Comparison of ENCODE assay signal across 20 cellular contexts in the genomic region with DNA sequence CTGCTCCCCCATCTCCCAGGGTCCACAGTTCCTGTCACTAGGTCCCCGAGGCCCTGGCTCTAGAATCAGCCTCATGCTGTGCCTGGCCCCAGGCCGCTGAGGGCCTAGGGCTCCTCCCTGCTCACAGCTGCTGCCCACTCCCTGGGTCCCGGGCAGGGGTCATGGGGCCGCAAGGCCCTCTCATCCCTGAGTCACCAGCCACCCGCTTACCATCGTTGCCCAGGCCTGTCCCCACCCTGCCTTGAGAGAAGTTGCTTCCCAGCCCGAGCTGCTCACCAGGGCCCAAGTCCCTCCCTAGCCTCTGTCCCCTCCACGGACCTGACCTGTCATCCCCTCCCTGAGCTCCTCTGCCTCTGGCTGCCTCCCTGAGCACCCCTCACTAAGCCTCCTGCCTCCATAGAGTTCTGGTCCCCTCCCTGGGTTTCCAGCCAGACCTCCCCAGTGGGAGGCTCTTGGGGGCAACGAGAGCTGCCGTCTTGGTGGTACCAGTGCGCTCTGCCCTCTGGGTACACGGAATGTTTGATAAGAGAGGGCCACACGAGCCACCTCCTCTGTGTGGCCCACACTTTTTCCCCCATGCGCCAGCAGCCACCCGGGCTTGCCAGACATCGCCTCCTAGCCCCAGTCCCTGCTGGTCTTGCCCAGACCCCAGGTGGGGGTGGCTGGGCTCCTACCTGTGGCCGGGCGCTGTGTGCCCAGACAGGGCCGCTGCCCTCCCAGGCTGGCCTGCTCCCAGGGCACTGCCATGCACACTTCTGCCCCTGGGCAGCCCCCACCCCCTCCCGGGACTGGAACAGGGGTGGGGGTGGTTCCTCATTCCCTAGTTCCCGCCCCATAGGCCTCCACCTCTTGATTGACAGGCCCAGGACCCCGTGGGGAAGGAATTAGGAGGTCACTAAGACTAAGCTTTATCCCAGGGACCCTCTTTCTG. TPM values are rescaled to one million over a fixed set of nuclear protein-coding genes. Genes with fewer than 3 reads are reported as not detected.
DNase-seq lines count a peak whose midpoint lies in the region; ATAC-seq, FAIRE-seq and TF ChIP-seq lines count a peak whose summit lies in the region.
"Had no signal": no experiment of that assay in that cellular context is flagged by ENCODE, and none has a peak within 500 bp of the region (broad histone marks: within the 10 kb centered on the region; RNA-seq: fewer than 3 reads in every experiment).

No MANE protein-coding gene starts in this region.

- TF ChIP-seq RAD21 in IMR-90 (IDR thresholded peaks at IDR 0.05; ENCODE audit: low read length) = no peak

- H4K91ac ChIP-seq in IMR-90 (ENCODE audit: insufficient read depth, low read depth, low read length) = no peak overlapping the region

- H4K20me1 ChIP-seq in IMR-90 (ENCODE audit: insufficient read depth, low read length) = no peaks in the 10 kb centered on the region; the same call in 1 of the 2 replicates

- no peak overlapping the region for H3K56ac ChIP-seq in IMR-90 (ENCODE audit: extremely low read depth, insufficient read depth, low read length)

- H3K23ac ChIP-seq in IMR-90 (ENCODE audit: low read depth, low read length) = no peak overlapping the region

- H3K4ac ChIP-seq in IMR-90 (ENCODE audit: low read depth, low read length) = no peak overlapping the region

- H3K9ac ChIP-seq in IMR-90 (ENCODE audit: low read depth, low read length) (no peak overlapping the region), kidney (ENCODE audit: low read length in 2 of 2) (no peak overlapping the region)

- H3K27ac ChIP-seq in IMR-90 (ENCODE audit: insufficient read depth, low read length) (no peak overlapping the region), body of pancreas (no peak overlapping the region), kidney (ENCODE audit: low read depth in 2 of 2, low read length in 2 of 2) (no peak overlapping the region)

- H2AK9ac ChIP-seq in IMR-90 (replicated peaks; ENCODE audit: low read depth, low read length, poor library complexity) = peak overlapping the region; percentile 66

- FAIRE-seq in kidney (lab: Jason Lieb, UNC) = no peak
- FAIRE-seq: GM12891 had no signal

- H3K9me3 ChIP-seq in IMR-90 (ENCODE audit: control insufficient read depth, insufficient read depth, low read length) = no peaks in the 10 kb centered on the region
- H3K9me3 ChIP-seq in body of pancreas = no peaks in the 10 kb centered on the region
- no peaks in the 10 kb centered on the region for H3K9me3 ChIP-seq in kidney (ENCODE audit: control insufficient read depth in 1 of 2, low read length in 2 of 2)

- H2BK120ac ChIP-seq in IMR-90 (ENCODE audit: low read depth, low read length) = no peak overlapping the region

- no peak overlapping the region for H3K4me2 ChIP-seq in IMR-90 (ENCODE audit: low read depth, low read length)
- H3K4me2 ChIP-seq: smooth muscle cell had no signal

- TF ChIP-seq POLR2A in IMR-90 (IDR thresholded peaks at IDR 0.05; ENCODE audit: low read depth, low read length) (no peak), body of pancreas (IDR thresholded peaks at IDR 0.05) (no peak)

- H3K4me1 ChIP-seq in IMR-90 (ENCODE audit: control insufficient read depth, insufficient read depth, low read length) (no peaks in the 10 kb centered on the region), body of pancreas (no peaks in the 10 kb centered on the region), kidney (ENCODE audit: control insufficient read depth in 1 of 2, insufficient read depth in 1 of 2, low read depth in 1 of 2, low read length in 2 of 2) (no peaks in the 10 kb centered on the region)

- in situ Hi-C loops in IMR-90 (cut with MboI; ENCODE audit: low sequenced_read_pairs) = no loop called here

- H4K8ac ChIP-seq in IMR-90 (ENCODE audit: low read depth in 2 of 2, low read length in 2 of 2) = no peak overlapping the region

- H2BK15ac ChIP-seq in IMR-90 (ENCODE audit: low read depth, low read length) = no peak overlapping the region

- no peaks in the 10 kb centered on the region for H3K79me1 ChIP-seq in IMR-90 (ENCODE audit: low read depth in 1 of 2, low read length in 2 of 2)

- H3K36me3 ChIP-seq in IMR-90 (ENCODE audit: control insufficient read depth, insufficient read depth, low read length) (no peaks in the 10 kb centered on the region), body of pancreas (replicated peaks in 1 of 2; ENCODE audit: insufficient read depth in 1 of 2, low read depth in 2 of 2) (no peaks in the 10 kb centered on the region), kidney (ENCODE audit: control insufficient read depth in 1 of 2, insufficient read depth in 2 of 2, low read length in 2 of 2) (no peaks in the 10 kb centered on the region)

- no peak overlapping the region for H4K5ac ChIP-seq in IMR-90 (ENCODE audit: low read depth, low read length)

- H3K4me3 ChIP-seq in IMR-90 (ENCODE audit: insufficient read depth, low read depth, low read length) (no peak overlapping the region), body of pancreas (no peak overlapping the region), kidney (ENCODE audit: low read length in 2 of 2) (no peak overlapping the region)
- H3K4me3 ChIP-seq: smooth muscle cell had no signal

- 76% methylated on average over 9 of the region's 22 CpGs; no CpG with 5 or more reads in 1 of the 2 experiments for WGBS in IMR-90 (ENCODE audit: extremely low coverage in 2 of 2, insufficient read length in 1 of 2), 2 experiments
- WGBS in body of pancreas, 2 donors = 29 to 45% methylated on average over 5 to 16 of the region's 22 CpGs

- dilution Hi-C loops in IMR-90 (cut with HindIII; ENCODE audit: low sequenced_read_pairs, unreplicated experiment) = no loop called here

- H2BK20ac ChIP-seq in IMR-90 (ENCODE audit: low read depth, low read length) = no peak overlapping the region

- no peaks in the 10 kb centered on the region for H3K9me1 ChIP-seq in IMR-90 (ENCODE audit: insufficient read depth, low read length)

- no peak for TF ChIP-seq CTCF in IMR-90 (conservative IDR thresholded peaks at IDR 0.05; ENCODE audit: low read depth, low read length)
- no peak for TF ChIP-seq CTCF in body of pancreas (IDR thresholded peaks at IDR 0.05)
- no peak for TF ChIP-seq CTCF in kidney (IDR thresholded peaks at IDR 0.05; ENCODE audit: borderline replicate concordance, extremely low read depth, insufficient read depth)

- CTCF ChIA-PET in IMR-90 (lab: Yijun Ruan, JAX) = interaction anchor here (0.7 to 1.8 kb wide), 2 partner anchors 38 to 123 kb away, joined by 3 to 7 read pairs; no protein-coding TSS in a partner anchor

- peak; percentile 58 for DNase-seq in A172 (ENCODE audit: low spot score)
- DNase-seq in IMR-90 = no peak
- no peak for DNase-seq in body of pancreas
- peak; percentile 11 for DNase-seq in midbrain (lab: John Stamatoyannopoulos, UW)
- DNase-seq in kidney = no peak
- DNase-seq in SIG-M5 (lab: John Stamatoyannopoulos, UW) = no peak
- DNase-seq in foreskin melanocyte = no peak
- DNase-seq: activated CD8-positive, alpha-beta T cell treated with anti-CD3 and anti-CD28 coated beads for 36 hours; cerebellar nuclear complex; COR-L47; endodermal cell; HFFc6; KBM-7; NCI-H1417; NCI-H226; stimulated activated naive B cell treated with anti-CD40 and anti-IgM and Interleukin-4, amounts not matched to agents 10 μg/mL and 1 μg/mL and 100 μg/mL, for 72 hours had no signal

- peaks cover 19% of the 10 kb centered on the region for H3K27me3 ChIP-seq in IMR-90 (ENCODE audit: control insufficient read depth, insufficient read depth, low read length)
- H3K27me3 ChIP-seq in body of pancreas = no peaks in the 10 kb centered on the region

- H3K18ac ChIP-seq in IMR-90 (ENCODE audit: low read depth, low read length) = no peak overlapping the region

- no peak overlapping the region for H3K14ac ChIP-seq in IMR-90 (replicated peaks; ENCODE audit: low read depth, low read length)

- H2AFZ ChIP-seq in IMR-90 (replicated peaks; ENCODE audit: low read length, poor library complexity) = peak overlapping the region; percentile 58

- no peak overlapping the region for H2AK5ac ChIP-seq in IMR-90 (ENCODE audit: low read depth, low read length)

- no peak for ATAC-seq in IMR-90 (ENCODE audit: low read depth)
- peak; percentile 9 for ATAC-seq in body of pancreas
- no peak for ATAC-seq in GM18867 (IDR thresholded peaks at IDR 0.05; ENCODE audit: unreplicated experiment)
- ATAC-seq: activated CD8-positive, alpha-beta T cell treated with anti-CD3 and anti-CD28 coated beads for 36 hours; stimulated activated naive B cell treated with anti-CD40 and anti-IgM and Interleukin-4, amounts not matched to agents 10 μg/mL and 1 μg/mL and 100 μg/mL, for 72 hours had no signal

- no peak overlapping the region for H2BK5ac ChIP-seq in IMR-90 (ENCODE audit: low read depth, low read length, poor library complexity, severe bottlenecking)

- BruUV-seq in IMR-90 (replicated peaks; lab: Mats Ljungman, UMichigan) = no TSS peak

- POLR2A ChIA-PET in IMR-90 (lab: Charles Lee; ENCODE audit: unreplicated experiment) = no interaction called here

- intact Hi-C loops in IMR-90 (cut with micrococcal nuclease) (no loop called here), body of pancreas (cut with DNase I) (loop anchor here (10.0 kb wide), 1 partner anchor 262 kb away; a partner anchor contains a TSS), kidney (cut with DNase I) (no loop called here)

TF ChIP-seq in IMR-90, 13 proteins besides CTCF, POLR2A, EP300 and RAD21 (continues in another document):
- TF ChIP-seq BHLHE40 (IDR thresholded peaks at IDR 0.05; ENCODE audit: low read depth, low read length) (no peak), CHD1 (IDR thresholded peaks at IDR 0.05; ENCODE audit: low read depth, low read length) (no peak)

RNA-seq across cellular contexts. Expression of a gene that starts 21.3 kb away (rescaled TPM):
- total RNA-seq in A172 (2014; rRNA removed; shearing (Covaris generic)) = not detected in 2 replicates
- total RNA-seq in IMR-90 (2012; rRNA removed) = not detected in 2 replicates
- polyA plus RNA-seq in IMR-90 (2012; rRNA removed) = not detected in 2 replicates
- polyA plus RNA-seq in IMR-90 (2012; cell fraction: cytosol; rRNA removed) = not detected in 2 replicates
- 0.03 TPM in 1 of 2 replicates, not detected in the other for polyA plus RNA-seq in IMR-90 (2012; cell fraction: nucleus; rRNA removed; ENCODE audit: low replicate concordance)
- total RNA-seq in body of pancreas = 10 to 100 TPM; 13.5 to 33.0 TPM
- 26.2 TPM for total RNA-seq in kidney
- 27.9 TPM for polyA plus RNA-seq in kidney (ENCODE audit: insufficient read depth, low read depth, low replicate concordance)
- total RNA-seq: activated CD8-positive, alpha-beta T cell treated with anti-CD3 and anti-CD28 coated beads for 36 hours; G401; HFFc6; smooth muscle cell had no signal
- polyA plus RNA-seq: smooth muscle cell had no signal

RNA-seq across cellular contexts. Expression of a gene that starts 24.6 kb away (rescaled TPM):
- total RNA-seq in A172 (2014; rRNA removed; shearing (Covaris generic)) = 53.0 and 70.7 TPM in 2 replicates
- total RNA-seq in IMR-90 (2012; rRNA removed) (81.7 and 94.1 TPM in 2 replicates), body of pancreas (10 to 100 TPM; 25.9 to 30.7 TPM), kidney (33.6 TPM)
- polyA plus RNA-seq in IMR-90 (2012; rRNA removed) (61.8 and 72.6 TPM in 2 replicates), kidney (ENCODE audit: insufficient read depth, low read depth, low replicate concordance) (18.8 TPM)
- 22.3 and 54.6 TPM in 2 replicates for polyA plus RNA-seq in IMR-90 (2012; cell fraction: cytosol; rRNA removed)
- polyA plus RNA-seq in IMR-90 (2012; cell fraction: nucleus; rRNA removed; ENCODE audit: low replicate concordance) = 42.5 and 66.2 TPM in 2 replicates

RNA-seq across cellular contexts. Expression of a gene that starts 45.5 kb away (rescaled TPM):
- 50.5 and 65.2 TPM in 2 replicates for total RNA-seq in A172 (2014; rRNA removed; shearing (Covaris generic))
- 6.1 and 7.2 TPM in 2 replicates for total RNA-seq in IMR-90 (2012; rRNA removed)
- polyA plus RNA-seq in IMR-90 (2012; rRNA removed) = 51.3 and 62.6 TPM in 2 replicates
- 50.6 and 52.7 TPM in 2 replicates for polyA plus RNA-seq in IMR-90 (2012; cell fraction: cytosol; rRNA removed)
- 29.2 and 33.8 TPM in 2 replicates for polyA plus RNA-seq in IMR-90 (2012; cell fraction: nucleus; rRNA removed; ENCODE audit: low replicate concordance)
- 10 to 100 TPM; 44.4 to 90.0 TPM for total RNA-seq in body of pancreas
- 55.4 TPM for total RNA-seq in kidney
- polyA plus RNA-seq in kidney (ENCODE audit: insufficient read depth, low read depth, low replicate concordance) = 67.3 TPM

Comparison
In these comparisons a context has a peak if more than half of its experiments do, and no peak if none do; other contexts are left out.
1. DNase-seq: peak in A172 (single experiment) and midbrain (single experiment); none in IMR-90 (single experiment), body of pancreas (0 of 4), kidney (single experiment), SIG-M5 (single experiment) and foreskin melanocyte (single experiment).
2. RNA of a gene that starts 21.3 kb away (total RNA-seq): 13.5 to 33.0 TPM in body of pancreas and 26.2 TPM in kidney (single experiment); not detected in A172 and not detected in IMR-90; every median in the first group is over 10 times any median in the second.